In genomic region chrX:124634363-124634762, GRCh38 we compare ENCODE assay signal across 16 cellular contexts.
DNase-seq lines count a peak whose midpoint lies in the region; ATAC-seq and TF ChIP-seq lines count a peak whose summit lies in the region.
"Had no signal": no experiment of that assay in that cellular context is flagged by ENCODE, and none has a peak within 500 bp of the region (broad histone marks: within the 10 kb centered on the region; RNA-seq: fewer than 3 reads in every experiment).

No MANE protein-coding gene starts in this region.

- H3K4me1 ChIP-seq in RWPE2 (ENCODE audit: insufficient read depth, poor library complexity, severe bottlenecking) = peaks cover 5% of the 10 kb centered on the region
- H3K4me1 ChIP-seq in GM23338 (ENCODE audit: insufficient read depth) = no peaks in the 10 kb centered on the region
- H3K4me1 ChIP-seq: BE2C had no signal

- H3F3A ChIP-seq in GM23338 (replicated peaks; ENCODE audit: low read depth) = no peaks in the 10 kb centered on the region

- H3K4me2 ChIP-seq in GM23338 = no peak overlapping the region

- TF ChIP-seq CTCF in RWPE2 (IDR thresholded peaks at IDR 0.05; ENCODE audit: poor library complexity, severe bottlenecking) (no peak), GM23338 (conservative IDR thresholded peaks at IDR 0.05; ENCODE audit: low read depth in 2 of 2) (no peak)

- no peaks in the 10 kb centered on the region for H3K79me2 ChIP-seq in GM23338 (replicated peaks; ENCODE audit: insufficient read depth)

- no peaks in the 10 kb centered on the region for H3K9me2 ChIP-seq in GM23338 (ENCODE audit: insufficient read depth)

- H4K20me1 ChIP-seq in GM23338 (replicated peaks; ENCODE audit: insufficient read depth) = no peaks in the 10 kb centered on the region

- H3K9me3 ChIP-seq in RWPE2 (ENCODE audit: severe bottlenecking) = no peaks in the 10 kb centered on the region
- H3K9me3 ChIP-seq: BE2C had no signal

- no peaks in the 10 kb centered on the region for H3K36me3 ChIP-seq in RWPE2 (ENCODE audit: low read depth)
- H3K36me3 ChIP-seq in GM23338 (ENCODE audit: insufficient read depth) = no peaks in the 10 kb centered on the region
- H3K36me3 ChIP-seq: BE2C had no signal

- H3K9me3 Mint-ChIP-seq in GM23338 = no peaks in the 10 kb centered on the region
- H3K9me3 Mint-ChIP-seq: CD8-positive, alpha-beta memory T cell had no signal

- no peaks in the 10 kb centered on the region for H3K27me3 Mint-ChIP-seq in GM23338 (ENCODE audit: insufficient read depth, low read depth, poor library complexity)
- H3K27me3 Mint-ChIP-seq: CD4-positive, CD25-positive, alpha-beta regulatory T cell had no signal

- no peaks in the 10 kb centered on the region for H3K36me3 Mint-ChIP-seq in GM23338 (ENCODE audit: low read depth)
- H3K36me3 Mint-ChIP-seq: CD4-positive, CD25-positive, alpha-beta regulatory T cell; CD8-positive, alpha-beta memory T cell had no signal

- DNase-seq in NCI-H69 (lab: John Stamatoyannopoulos, UW) = peak; percentile 67
- DNase-seq in RWPE2 (ENCODE audit: low spot score) = no peak
- DNase-seq in epithelial cell of prostate (ENCODE audit: low read depth, low spot score) = peak; percentile 57
- no peak for DNase-seq in GM23338 (ENCODE audit: low spot score)
- no peak for DNase-seq in DMS79 treated with DMSO at 0.1 percent for 48 hours (lab: John Stamatoyannopoulos, UW)
- DNase-seq: ACHN; BE2C; C1 segment of cervical spinal cord; CD4-positive, CD25-positive, alpha-beta regulatory T cell; CD8-positive, alpha-beta memory T cell; COR-L47; DMS 273 treated with DMSO at 0.1 percent for 48 hours; DMS53; GM23248; HCEC 1CT had no signal

- H3K27ac ChIP-seq in RWPE2 (ENCODE audit: poor library complexity, severe bottlenecking) (no peak overlapping the region), epithelial cell of prostate (no peak overlapping the region), GM23338 (ENCODE audit: low read depth) (no peak overlapping the region)
- H3K27ac ChIP-seq: GM23248 had no signal

- H2AFZ ChIP-seq in GM23338 = no peak overlapping the region
- H2AFZ ChIP-seq: GM23248 had no signal

- no peak overlapping the region for H3K27ac Mint-ChIP-seq in GM23338
- H3K27ac Mint-ChIP-seq: CD4-positive, CD25-positive, alpha-beta regulatory T cell; CD8-positive, alpha-beta memory T cell had no signal

- H3K4me3 ChIP-seq in RWPE2 (ENCODE audit: severe bottlenecking) = no peak overlapping the region
- H3K4me3 ChIP-seq in GM23338 = no peak overlapping the region
- H3K4me3 ChIP-seq: GM23248 had no signal

- ATAC-seq in RWPE2 (ENCODE audit: low read depth) (peak; percentile 88), GM23338 (no peak), GM18520 (IDR thresholded peaks at IDR 0.05; ENCODE audit: unreplicated experiment) (no peak)

- H3K27me3 ChIP-seq in RWPE2 (ENCODE audit: insufficient read depth, poor library complexity, severe bottlenecking) = no peaks in the 10 kb centered on the region
- H3K27me3 ChIP-seq in GM23338 (ENCODE audit: insufficient read depth) = no peaks in the 10 kb centered on the region
- H3K27me3 ChIP-seq: BE2C had no signal

- H3K4me3 Mint-ChIP-seq in GM23338 = no peak overlapping the region
- H3K4me3 Mint-ChIP-seq: CD4-positive, CD25-positive, alpha-beta regulatory T cell; CD8-positive, alpha-beta memory T cell had no signal

- no peaks in the 10 kb centered on the region for H3K4me1 Mint-ChIP-seq in GM23338
- H3K4me1 Mint-ChIP-seq: CD4-positive, CD25-positive, alpha-beta regulatory T cell; CD8-positive, alpha-beta memory T cell had no signal

TF ChIP-seq in GM23338, 12 proteins besides CTCF, POLR2A, EP300 and RAD21 (continues in another document):
- TF ChIP-seq ZNF114 (CRISPR knock-in tag; IDR thresholded peaks at IDR 0.05) (no peak), REST (IDR thresholded peaks at IDR 0.05; ENCODE audit: unreplicated experiment) (no peak), ZNF331 (CRISPR knock-in tag; IDR thresholded peaks at IDR 0.05; ENCODE audit: low read depth) (no peak), POLR2AphosphoS5 (IDR thresholded peaks at IDR 0.05; ENCODE audit: low read depth) (no peak), JUNB (IDR thresholded peaks at IDR 0.05; ENCODE audit: unreplicated experiment) (no peak), EZH2phosphoT487 (IDR thresholded peaks at IDR 0.05; ENCODE audit: unreplicated experiment) (no peak), ETS1 (IDR thresholded peaks at IDR 0.05) (no peak)

Comparison
In these comparisons a context has a peak if more than half of its experiments do, and no peak if none do; other contexts are left out.
1. DNase-seq: peak in NCI-H69 (single experiment) and epithelial cell of prostate (single experiment); none in RWPE2 (single experiment), GM23338 (single experiment) and DMS79 treated with DMSO at 0.1 percent for 48 hours (single experiment).